15 cellular contexts compared by ENCODE assay signal in genomic region chr17:49352587-49353154, GRCh38.
"Had no signal": no experiment of that assay in that cellular context is flagged by ENCODE, and none has a peak within 500 bp of the region (broad histone marks: within the 10 kb centered on the region; RNA-seq: fewer than 3 reads in every experiment).

No MANE protein-coding gene starts in this region.

- H3K36me3 ChIP-seq: gastrocnemius medialis, left ventricle myocardium inferior, tibial nerve, vagina had no signal

- DNase-seq: activated CD4-positive, alpha-beta T cell treated with anti-CD3 and anti-CD28 coated beads for 4 hours; activated effector memory CD4-positive, alpha-beta T cell treated with anti-CD3 and anti-CD28 coated beads, Interleukin-2, amount 50 U/mL, for 16 hours; activated T-cell treated with anti-CD3 and anti-CD28 coated beads for 4 hours; body of pancreas; central memory CD4-positive, alpha-beta T cell; effector memory CD4-positive, alpha-beta T cell; gastrocnemius medialis; heart right ventricle; islet precursor cell; left ventricle myocardium inferior; retina; small intestine had no signal

- H3K4me3 ChIP-seq: body of pancreas, gastrocnemius medialis, heart right ventricle, left ventricle myocardium inferior, tibial nerve, vagina had no signal

- FAIRE-seq: small intestine had no signal

- H3K27me3 ChIP-seq: body of pancreas, gastrocnemius medialis, heart right ventricle, tibial nerve, vagina had no signal

- H3K27ac ChIP-seq: body of pancreas, epithelial cell of prostate, gastrocnemius medialis, heart right ventricle, left ventricle myocardium inferior, tibial nerve, vagina had no signal

- ATAC-seq: body of pancreas, gastrocnemius medialis, heart right ventricle had no signal

- H3K9me3 ChIP-seq: body of pancreas, gastrocnemius medialis, heart right ventricle, left ventricle myocardium inferior, tibial nerve, vagina had no signal
